In genomic region chr2:62461707-62462106, GRCh38 we compare ENCODE assay signal across 13 cellular contexts. TPM values are rescaled to one million over a fixed set of nuclear protein-coding genes. Genes with fewer than 3 reads are reported as not detected.
DNase-seq lines count a peak whose midpoint lies in the region; TF ChIP-seq lines count a peak whose summit lies in the region.
"Had no signal": no experiment of that assay in that cellular context is flagged by ENCODE, and none has a peak within 500 bp of the region (broad histone marks: within the 10 kb centered on the region; RNA-seq: fewer than 3 reads in every experiment).

No MANE protein-coding gene starts in this region.

- H3K4me1 ChIP-seq in BE2C = no peaks in the 10 kb centered on the region

- no peaks in the 10 kb centered on the region for H3K36me3 ChIP-seq in BE2C

- DNase-seq in ACHN = peak; percentile 20
- peak; percentile 81 for DNase-seq in M059J (ENCODE audit: low read depth)
- DNase-seq in epithelial cell of proximal tubule (ENCODE audit: low read depth) = peak; percentile 62
- peak; percentile 41 for DNase-seq in medulla oblongata (ENCODE audit: extremely low spot score)
- no peak for DNase-seq in NCI-H2081 treated with DMSO at 0.1 percent for 48 hours (lab: John Stamatoyannopoulos, UW)
- no peak for DNase-seq in BE2C
- no peak for DNase-seq in DMS79 (lab: John Stamatoyannopoulos, UW)
- DNase-seq in ecto neural progenitor cell (ENCODE audit: low spot score) = no peak
- DNase-seq: activated CD4-positive, alpha-beta T cell treated with anti-CD3 and anti-CD28 coated beads, Interleukin-2, amount 10 ng/mL, durations not matched to agents 24 days and 14 days; AML-193; NK-92 treated with Interleukin-12 subunit alpha and Interleukin-12 subunit beta, amount 100 ng/mL, for 24 hours; stimulated activated CD4-positive, alpha-beta T cell treated with anti-CD3 and anti-CD28 coated beads, Interleukin-15, amount 100 ng/mL, for 24 hours had no signal

- no peak for TF ChIP-seq CTCF in epithelial cell of proximal tubule (conservative IDR thresholded peaks at IDR 0.05; ENCODE audit: low read depth, low read length)
- no peak for TF ChIP-seq CTCF in BE2C (IDR thresholded peaks at IDR 0.05; ENCODE audit: low read depth, low read length)

- no peak overlapping the region for H3K4me3 ChIP-seq in epithelial cell of proximal tubule (ENCODE audit: low read depth, low read length)
- no peak overlapping the region for H3K4me3 ChIP-seq in BE2C (ENCODE audit: low read depth, low read length)

- H3K27me3 ChIP-seq in BE2C = no peaks in the 10 kb centered on the region

- no peaks in the 10 kb centered on the region for H3K9me3 ChIP-seq in BE2C

- in situ Hi-C loops in ACHN (cut with HindIII; ENCODE audit: low pct_ligation_motif_present, low pct_unique_long_range_greater_than_20kb, low sequenced_read_pairs) = loop anchor here (25.0 kb wide), 1 partner anchor 301 kb away; no protein-coding TSS in a partner anchor

RNA-seq across cellular contexts. Expression of gene TMEM17, which starts 44.3 kb away (rescaled TPM):
- 2.1 and 3.4 TPM in 2 replicates for total RNA-seq in M059J (2014; rRNA removed; shearing (Covaris generic))
- total RNA-seq in epithelial cell of proximal tubule = 2.1 and 3.5 TPM in 2 replicates
- 0.54 TPM for polyA plus RNA-seq in BE2C (2012; ENCODE audit: insufficient read depth, insufficient read length, low read depth)
- total RNA-seq: activated T-helper 2 cell treated with anti-CD3 and anti-CD28 coated beads, Interferon-gamma antibody, Interleukin-2, Interleukin-4, amounts not matched to agents 10 μg/mL and 5 μg/mL and 100 μg/mL, durations not matched to agents 14 hours and 24 hours and 36 hours had no signal

Comparison
In these comparisons a context has a peak if more than half of its experiments do, and no peak if none do; other contexts are left out.
1. DNase-seq: peak in ACHN (single experiment), M059J (single experiment), epithelial cell of proximal tubule (single experiment) and medulla oblongata (single experiment); none in NCI-H2081 treated with DMSO at 0.1 percent for 48 hours (single experiment), BE2C (single experiment), DMS79 (single experiment) and ecto neural progenitor cell (single experiment).